In genomic region chr2:233210843-233211600, GRCh38 we compare ENCODE assay signal across 9 cellular contexts. TPM values are rescaled to one million over a fixed set of nuclear protein-coding genes. Genes with fewer than 3 reads are reported as not detected.
A peak's percentile ranks its signal among the peaks of the same experiment; 100 is the strongest.
DNase-seq lines count a peak whose midpoint lies in the region; ATAC-seq and TF ChIP-seq lines count a peak whose summit lies in the region.
"Had no signal": no experiment of that assay in that cellular context is flagged by ENCODE, and none has a peak within 500 bp of the region (broad histone marks: within the 10 kb centered on the region; RNA-seq: fewer than 3 reads in every experiment).

No MANE protein-coding gene starts in this region.

- DNase-seq in H9: no peak
- DNase-seq in kidney glomerular epithelial cell (lab: John Stamatoyannopoulos, UW): peak; percentile 89
- DNase-seq in NOMO-1 treated with dmso at 0.1 percent for 144 hours (lab: John Stamatoyannopoulos, UW; ENCODE audit: unreplicated experiment): no peak
- no peak for DNase-seq in NCI-H1417 treated with DMSO at 0.1 percent for 48 hours (lab: John Stamatoyannopoulos, UW)
- no peak for DNase-seq in T-helper 1 cell

- no peaks in the 10 kb centered on the region for H3K27me3 ChIP-seq in H9 (ENCODE audit: insufficient read depth, low read length)
- H3K27me3 ChIP-seq in subcutaneous abdominal adipose tissue (ENCODE audit: control insufficient read depth in 5 of 5, insufficient read depth in 4 of 5, low read length in 5 of 5): peaks cover 0 to 3% (median 0%) of the 10 kb centered on the region in 5 donors

- H3K36me3 Mint-ChIP-seq in H9 (ENCODE audit: insufficient read depth in 1 of 3, low read depth in 3 of 3) (peaks cover 0 to 2% (median 0%) of the 10 kb centered on the region in 3 experiments; a peak in 2 of 7 replicates), brain (no peaks in the 10 kb centered on the region)

- no peak overlapping the region for H3K4ac ChIP-seq in H9 (ENCODE audit: low read depth, low read length)

- no peak overlapping the region for H2BK120ac ChIP-seq in H9 (ENCODE audit: low read depth, low read length, poor library complexity, severe bottlenecking)

- TF ChIP-seq CTCF in H9 (conservative IDR thresholded peaks at IDR 0.05): no peak
- no peak for TF ChIP-seq CTCF in brain (conservative IDR thresholded peaks at IDR 0.05)

- H3T11ph ChIP-seq in H9 (ENCODE audit: low read length): no peak overlapping the region

- H3K23me2 ChIP-seq in H9 (ENCODE audit: insufficient read length, low read depth, low read length, poor library complexity, severe bottlenecking): no peaks in the 10 kb centered on the region

- no peak overlapping the region for H2AFZ ChIP-seq in H9 (ENCODE audit: low read length)

- WGBS in H9 (ENCODE audit: extremely low coverage, insufficient read length, low lambda C conversion rate): no CpG with 5 or more reads among the region's 18 CpGs

- H2BK20ac ChIP-seq in H9 (ENCODE audit: low read depth, low read length, poor library complexity, severe bottlenecking): no peak overlapping the region

- peak overlapping the region; percentile 6 to 57 (median 50) for H3K4me3 ChIP-seq in subcutaneous abdominal adipose tissue (ENCODE audit: low read depth in 1 of 5, low read length in 5 of 5)

- H2AK5ac ChIP-seq in H9 (ENCODE audit: insufficient read length, low read length): no peak overlapping the region

- no peak overlapping the region for H3K4me2 ChIP-seq in H9 (ENCODE audit: insufficient read depth, insufficient read length, low read length)

- H2BK12ac ChIP-seq in H9 (ENCODE audit: insufficient read length, low read depth, low read length): no peak overlapping the region

- no peaks in the 10 kb centered on the region for H3K79me2 ChIP-seq in H9 (ENCODE audit: insufficient read depth, low read length)

- no peak overlapping the region for H4K5ac ChIP-seq in H9 (ENCODE audit: insufficient read length, low read depth, low read length)

- H3K9ac ChIP-seq in H9 (ENCODE audit: extremely low read depth, insufficient read length, low read length) (no peak overlapping the region), subcutaneous abdominal adipose tissue (ENCODE audit: low read length in 5 of 5) (no peak overlapping the region)

- no peak for ATAC-seq in HG02981 (IDR thresholded peaks at IDR 0.05; ENCODE audit: unreplicated experiment)

- peaks cover 40 to 41% of the 10 kb centered on the region in 2 experiments for H3K4me1 Mint-ChIP-seq in H9
- H3K4me1 Mint-ChIP-seq in brain: peaks cover 35% of the 10 kb centered on the region

- H3K4me3 Mint-ChIP-seq in H9: no peak overlapping the region
- H3K4me3 Mint-ChIP-seq in brain: peak overlapping the region in 2 of 5 experiments; percentile 19 to 63
- H3K4me3 Mint-ChIP-seq: T-helper 1 cell treated with Interleukin-12 subunit alpha and Interleukin-12 subunit beta and Interleukin-4 antibody, amounts not matched to agents 30 μg/mL and 1 μg/mL, for 36 hours had no signal

- H3K4me1 ChIP-seq in H9 (ENCODE audit: insufficient read depth, low read length) (peaks cover 8% of the 10 kb centered on the region; the same call in 1 of the 2 replicates), subcutaneous abdominal adipose tissue (ENCODE audit: control insufficient read depth in 5 of 5, insufficient read depth in 5 of 5, low read length in 5 of 5) (peaks cover 0 to 41% (median 12%) of the 10 kb centered on the region in 5 donors)

- H3K14ac ChIP-seq in H9 (ENCODE audit: insufficient read depth, low read length): no peak overlapping the region

- H3K23ac ChIP-seq in H9 (ENCODE audit: insufficient read length, low read depth, low read length): no peak overlapping the region

- H3K27ac Mint-ChIP-seq in H9: peak overlapping the region in 2 of 3 experiments; percentile 63 to 72; a peak in 2 of 7 replicates
- H3K27ac Mint-ChIP-seq in brain: peak overlapping the region; percentile 71 to 99 (median 90)

- no peak overlapping the region for H4K91ac ChIP-seq in H9 (ENCODE audit: insufficient read length, low read depth, low read length)

- H3K27me3 Mint-ChIP-seq in H9 (ENCODE audit: low read depth) (peaks cover 4% of the 10 kb centered on the region), brain (peaks cover 3% of the 10 kb centered on the region)

- no peak overlapping the region for H2BK5ac ChIP-seq in H9 (ENCODE audit: insufficient read length, low read length)

- H3K9me3 Mint-ChIP-seq in H9: no peaks in the 10 kb centered on the region; a peak in 1 of 5 replicates
- no peaks in the 10 kb centered on the region for H3K9me3 Mint-ChIP-seq in brain
- H3K9me3 Mint-ChIP-seq: T-helper 1 cell treated with Interleukin-12 subunit alpha and Interleukin-12 subunit beta and Interleukin-4 antibody, amounts not matched to agents 30 μg/mL and 1 μg/mL, for 36 hours had no signal

- H3K27ac ChIP-seq in H9 (ENCODE audit: insufficient read length, low read depth, low read length) (no peak overlapping the region), subcutaneous abdominal adipose tissue (ENCODE audit: low read depth, low read length) (no peak overlapping the region)

- H2BK15ac ChIP-seq in H9 (ENCODE audit: low read depth, low read length): no peak overlapping the region

- H4K8ac ChIP-seq in H9 (replicated peaks; ENCODE audit: insufficient read length, low read depth, low read length): no peak overlapping the region

- H3K18ac ChIP-seq in H9 (ENCODE audit: insufficient read length, low read depth, low read length): no peak overlapping the region

- no peak overlapping the region for H3K56ac ChIP-seq in H9 (ENCODE audit: insufficient read length, low read depth, low read length)

- H3K36me3 ChIP-seq in subcutaneous abdominal adipose tissue (ENCODE audit: control insufficient read depth in 5 of 5, insufficient read depth in 5 of 5, low read length in 5 of 5): peaks cover 0 to 27% (median 3%) of the 10 kb centered on the region in 5 donors

- no peaks in the 10 kb centered on the region for H4K20me1 ChIP-seq in H9 (ENCODE audit: control insufficient read depth, insufficient read depth, insufficient read length)

- H3K79me1 ChIP-seq in H9 (ENCODE audit: insufficient read depth, low read depth, low read length, poor library complexity, severe bottlenecking): no peaks in the 10 kb centered on the region

- H3K9me3 ChIP-seq in H9 (ENCODE audit: control insufficient read depth, low read depth, low read length) (no peaks in the 10 kb centered on the region), subcutaneous abdominal adipose tissue (ENCODE audit: control insufficient read depth in 5 of 5, low read length in 5 of 5) (no peaks in the 10 kb centered on the region)

RNA-seq across cellular contexts. Expression of gene ATG16L1, which starts 40.5 kb away (rescaled TPM):
- 39.3 and 42.0 TPM in 2 replicates for total RNA-seq in H9 (2021)
- polyA plus RNA-seq in brain (ENCODE audit: insufficient read depth, low read depth, low replicate concordance): 9.6 TPM
